1 cellular context compared by ENCODE assay signal in genomic region chr1:71080782-71081696, GRCh38.
TF ChIP-seq lines count a peak whose summit lies in the region.

A gene with protein sequence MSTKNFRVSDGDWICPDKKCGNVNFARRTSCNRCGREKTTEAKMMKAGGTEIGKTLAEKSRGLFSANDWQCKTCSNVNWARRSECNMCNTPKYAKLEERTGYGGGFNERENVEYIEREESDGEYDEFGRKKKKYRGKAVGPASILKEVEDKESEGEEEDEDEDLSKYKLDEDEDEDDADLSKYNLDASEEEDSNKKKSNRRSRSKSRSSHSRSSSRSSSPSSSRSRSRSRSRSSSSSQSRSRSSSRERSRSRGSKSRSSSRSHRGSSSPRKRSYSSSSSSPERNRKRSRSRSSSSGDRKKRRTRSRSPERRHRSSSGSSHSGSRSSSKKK (minus strand): TSS chr1:71081035. CDS start chr1:71080995, 40 bp downstream.

TF ChIP-seq in HepG2, 621 proteins besides CTCF, POLR2A, EP300 and RAD21 (continued from another document and continues in another):
- TF ChIP-seq, protein P1, sequence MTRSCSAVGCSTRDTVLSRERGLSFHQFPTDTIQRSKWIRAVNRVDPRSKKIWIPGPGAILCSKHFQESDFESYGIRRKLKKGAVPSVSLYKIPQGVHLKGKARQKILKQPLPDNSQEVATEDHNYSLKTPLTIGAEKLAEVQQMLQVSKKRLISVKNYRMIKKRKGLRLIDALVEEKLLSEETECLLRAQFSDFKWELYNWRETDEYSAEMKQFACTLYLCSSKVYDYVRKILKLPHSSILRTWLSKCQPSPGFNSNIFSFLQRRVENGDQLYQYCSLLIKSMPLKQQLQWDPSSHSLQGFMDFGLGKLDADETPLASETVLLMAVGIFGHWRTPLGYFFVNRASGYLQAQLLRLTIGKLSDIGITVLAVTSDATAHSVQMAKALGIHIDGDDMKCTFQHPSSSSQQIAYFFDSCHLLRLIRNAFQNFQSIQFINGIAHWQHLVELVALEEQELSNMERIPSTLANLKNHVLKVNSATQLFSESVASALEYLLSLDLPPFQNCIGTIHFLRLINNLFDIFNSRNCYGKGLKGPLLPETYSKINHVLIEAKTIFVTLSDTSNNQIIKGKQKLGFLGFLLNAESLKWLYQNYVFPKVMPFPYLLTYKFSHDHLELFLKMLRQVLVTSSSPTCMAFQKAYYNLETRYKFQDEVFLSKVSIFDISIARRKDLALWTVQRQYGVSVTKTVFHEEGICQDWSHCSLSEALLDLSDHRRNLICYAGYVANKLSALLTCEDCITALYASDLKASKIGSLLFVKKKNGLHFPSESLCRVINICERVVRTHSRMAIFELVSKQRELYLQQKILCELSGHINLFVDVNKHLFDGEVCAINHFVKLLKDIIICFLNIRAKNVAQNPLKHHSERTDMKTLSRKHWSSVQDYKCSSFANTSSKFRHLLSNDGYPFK (CRISPR knock-in tag; IDR thresholded peaks at IDR 0.05; ENCODE audit: borderline replicate concordance): peak; percentile 78
- TF ChIP-seq KLF16 (CRISPR knock-in tag; IDR thresholded peaks at IDR 0.05) (peak in 1 of 2 experiments; percentile 66; a peak in 1 of 4 replicates), CBX1 (IDR thresholded peaks at IDR 0.05; ENCODE audit: low read depth) (no peak), ELF4 (CRISPR knock-in tag; IDR thresholded peaks at IDR 0.05; ENCODE audit: borderline replicate concordance) (peak; percentile 89), ZNF431 (CRISPR knock-in tag; IDR thresholded peaks at IDR 0.05; ENCODE audit: borderline replicate concordance, low read depth) (no peak), RCOR2 (CRISPR knock-in tag; IDR thresholded peaks at IDR 0.05) (no peak), HNF1A (IDR thresholded peaks at IDR 0.05; ENCODE audit: low read depth) (0 out of 2 replicates have a peak, but pooled peaks have one; percentile 35), HNF1A (CRISPR knock-in tag; IDR thresholded peaks at IDR 0.05; ENCODE audit: borderline replicate concordance) (no peak), E2F5 (CRISPR knock-in tag; conservative IDR thresholded peaks at IDR 0.05) (no peak), PBX2 (CRISPR knock-in tag; IDR thresholded peaks at IDR 0.05) (no peak), PAF1 (CRISPR knock-in tag; IDR thresholded peaks at IDR 0.05) (no peak), ZBTB40 (IDR thresholded peaks at IDR 0.05) (peak; percentile 46), ZBTB40 (CRISPR knock-in tag; IDR thresholded peaks at IDR 0.05) (no peak; the same call in 1 of the 2 replicates), MYNN (CRISPR knock-in tag; IDR thresholded peaks at IDR 0.05; ENCODE audit: low read depth) (no peak), ZNF672 (CRISPR knock-in tag; IDR thresholded peaks at IDR 0.05) (no peak), ZMAT5 (CRISPR knock-in tag; IDR thresholded peaks at IDR 0.05; ENCODE audit: borderline replicate concordance, low read depth) (no peak), MXD4 (CRISPR knock-in tag; IDR thresholded peaks at IDR 0.05) (0 out of 2 replicates have a peak, but pooled peaks have one; percentile 50), SMAD9 (CRISPR knock-in tag; IDR thresholded peaks at IDR 0.05) (no peak), HDAC6 (IDR thresholded peaks at IDR 0.05; ENCODE audit: low read depth, low read length) (peak; percentile 98; the same call in 1 of the 2 replicates)
- TF ChIP-seq, protein P2, sequence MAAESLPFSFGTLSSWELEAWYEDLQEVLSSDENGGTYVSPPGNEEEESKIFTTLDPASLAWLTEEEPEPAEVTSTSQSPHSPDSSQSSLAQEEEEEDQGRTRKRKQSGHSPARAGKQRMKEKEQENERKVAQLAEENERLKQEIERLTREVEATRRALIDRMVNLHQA (CRISPR knock-in tag; IDR thresholded peaks at IDR 0.05): no peak
- TF ChIP-seq, protein P3, sequence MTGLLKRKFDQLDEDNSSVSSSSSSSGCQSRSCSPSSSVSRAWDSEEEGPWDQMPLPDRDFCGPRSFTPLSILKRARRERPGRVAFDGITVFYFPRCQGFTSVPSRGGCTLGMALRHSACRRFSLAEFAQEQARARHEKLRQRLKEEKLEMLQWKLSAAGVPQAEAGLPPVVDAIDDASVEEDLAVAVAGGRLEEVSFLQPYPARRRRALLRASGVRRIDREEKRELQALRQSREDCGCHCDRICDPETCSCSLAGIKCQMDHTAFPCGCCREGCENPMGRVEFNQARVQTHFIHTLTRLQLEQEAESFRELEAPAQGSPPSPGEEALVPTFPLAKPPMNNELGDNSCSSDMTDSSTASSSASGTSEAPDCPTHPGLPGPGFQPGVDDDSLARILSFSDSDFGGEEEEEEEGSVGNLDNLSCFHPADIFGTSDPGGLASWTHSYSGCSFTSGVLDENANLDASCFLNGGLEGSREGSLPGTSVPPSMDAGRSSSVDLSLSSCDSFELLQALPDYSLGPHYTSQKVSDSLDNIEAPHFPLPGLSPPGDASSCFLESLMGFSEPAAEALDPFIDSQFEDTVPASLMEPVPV (CRISPR knock-in tag; IDR thresholded peaks at IDR 0.05): no peak
- TF ChIP-seq, protein P4, sequence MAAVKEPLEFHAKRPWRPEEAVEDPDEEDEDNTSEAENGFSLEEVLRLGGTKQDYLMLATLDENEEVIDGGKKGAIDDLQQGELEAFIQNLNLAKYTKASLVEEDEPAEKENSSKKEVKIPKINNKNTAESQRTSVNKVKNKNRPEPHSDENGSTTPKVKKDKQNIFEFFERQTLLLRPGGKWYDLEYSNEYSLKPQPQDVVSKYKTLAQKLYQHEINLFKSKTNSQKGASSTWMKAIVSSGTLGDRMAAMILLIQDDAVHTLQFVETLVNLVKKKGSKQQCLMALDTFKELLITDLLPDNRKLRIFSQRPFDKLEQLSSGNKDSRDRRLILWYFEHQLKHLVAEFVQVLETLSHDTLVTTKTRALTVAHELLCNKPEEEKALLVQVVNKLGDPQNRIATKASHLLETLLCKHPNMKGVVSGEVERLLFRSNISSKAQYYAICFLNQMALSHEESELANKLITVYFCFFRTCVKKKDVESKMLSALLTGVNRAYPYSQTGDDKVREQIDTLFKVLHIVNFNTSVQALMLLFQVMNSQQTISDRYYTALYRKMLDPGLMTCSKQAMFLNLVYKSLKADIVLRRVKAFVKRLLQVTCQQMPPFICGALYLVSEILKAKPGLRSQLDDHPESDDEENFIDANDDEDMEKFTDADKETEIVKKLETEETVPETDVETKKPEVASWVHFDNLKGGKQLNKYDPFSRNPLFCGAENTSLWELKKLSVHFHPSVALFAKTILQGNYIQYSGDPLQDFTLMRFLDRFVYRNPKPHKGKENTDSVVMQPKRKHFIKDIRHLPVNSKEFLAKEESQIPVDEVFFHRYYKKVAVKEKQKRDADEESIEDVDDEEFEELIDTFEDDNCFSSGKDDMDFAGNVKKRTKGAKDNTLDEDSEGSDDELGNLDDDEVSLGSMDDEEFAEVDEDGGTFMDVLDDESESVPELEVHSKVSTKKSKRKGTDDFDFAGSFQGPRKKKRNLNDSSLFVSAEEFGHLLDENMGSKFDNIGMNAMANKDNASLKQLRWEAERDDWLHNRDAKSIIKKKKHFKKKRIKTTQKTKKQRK (IDR thresholded peaks at IDR 0.05; ENCODE audit: low read length): no peak
